In genomic region chr12:30425445-30425844, GRCh38 we compare ENCODE assay signal across 34 cellular contexts.
"Had no signal": no experiment of that assay in that cellular context is flagged by ENCODE, and none has a peak within 500 bp of the region (broad histone marks: within the 10 kb centered on the region; RNA-seq: fewer than 3 reads in every experiment).

No MANE protein-coding gene starts in this region.

- DNase-seq: activated CD4-positive, alpha-beta memory T cell treated with anti-CD3 and anti-CD28 coated beads for 36 hours; activated CD4-positive, alpha-beta T cell treated with anti-CD3 and anti-CD28 coated beads for 36 hours; activated CD4-positive, alpha-beta T cell treated with anti-CD3 and anti-CD28 coated beads, Interleukin-2, amount 10 ng/mL, durations not matched to agents 24 days and 14 days; activated CD4-positive, CD25-positive, alpha-beta regulatory T cell; activated CD4-positive, CD25-positive, alpha-beta regulatory T cell treated with anti-CD3 and anti-CD28 coated beads, Interleukin-2, amount 50 U/mL, for 72 hours; activated CD8-positive, alpha-beta memory T cell treated with anti-CD3 and anti-CD28 coated beads, Interleukin-2, amount 10 ng/mL, durations not matched to agents 7 days and 5 days; activated CD8-positive, alpha-beta memory T cell treated with anti-CD3 and anti-CD28 coated beads, Interleukin-2, amount 50 U/mL, for 4 hours; activated CD8-positive, alpha-beta T cell treated with anti-CD3 and anti-CD28 coated beads, Interleukin-2, amount 10 ng/mL, durations not matched to agents 7 days and 5 days; activated effector memory CD4-positive, alpha-beta T cell treated with anti-CD3 and anti-CD28 coated beads, Interleukin-2, amount 50 U/mL, for 16 hours; activated naive CD4-positive, alpha-beta T cell treated with anti-CD3 and anti-CD28 coated beads, Interleukin-2, amount 10 ng/mL, durations not matched to agents 7 days and 5 days; activated naive CD8-positive, alpha-beta T cell treated with anti-CD3 and anti-CD28 coated beads, Interleukin-2, amount 10 ng/mL, durations not matched to agents 7 days and 5 days; activated T-cell treated with anti-CD3 and anti-CD28 coated beads, Interleukin-2, amount 50 U/mL, for 1 hour; activated T-cell treated with anti-CD3 and anti-CD28 coated beads, Interleukin-2, amount 50 U/mL, for 48 hours; central memory CD4-positive, alpha-beta T cell; cerebellar nuclear complex; colonic mucosa; dorsolateral prefrontal cortex; effector CD4-positive, alpha-beta T cell; effector memory CD8-positive, alpha-beta T cell; erythroblast; foreskin keratinocyte; gastrocnemius medialis; glutamatergic neuron; heart left ventricle; T-helper 2 cell had no signal

- H3K27me3 ChIP-seq: ascending aorta, breast epithelium, cardiac muscle cell, colonic mucosa, dorsolateral prefrontal cortex, esophagus muscularis mucosa, foreskin keratinocyte, gastrocnemius medialis, heart left ventricle had no signal

- H3K27ac Mint-ChIP-seq: activated CD4-positive, alpha-beta memory T cell treated with anti-CD3 and anti-CD28 coated beads for 36 hours; activated CD4-positive, alpha-beta T cell treated with anti-CD3 and anti-CD28 coated beads for 36 hours; activated CD4-positive, alpha-beta T cell treated with anti-CD3 and anti-CD28 coated beads, Interleukin-2, amount 10 ng/mL, durations not matched to agents 24 days and 14 days; activated CD8-positive, alpha-beta memory T cell treated with anti-CD3 and anti-CD28 coated beads, Interleukin-2, amount 10 ng/mL, durations not matched to agents 7 days and 5 days; activated CD8-positive, alpha-beta T cell treated with anti-CD3 and anti-CD28 coated beads, Interleukin-2, amount 10 ng/mL, durations not matched to agents 7 days and 5 days; activated naive CD4-positive, alpha-beta T cell treated with anti-CD3 and anti-CD28 coated beads, Interleukin-2, amount 10 ng/mL, durations not matched to agents 7 days and 5 days; activated naive CD4-positive, alpha-beta T cell treated with anti-CD3 and anti-CD28 coated beads, Interleukin-2, amount 50 U/mL, for 72 hours; activated naive CD8-positive, alpha-beta T cell treated with anti-CD3 and anti-CD28 coated beads, Interleukin-2, amount 10 ng/mL, durations not matched to agents 7 days and 5 days; activated T-helper 1 cell treated with anti-CD3 and anti-CD28 coated beads, Interleukin-12 subunit alpha, Interleukin-12 subunit beta, Interleukin-2, Interleukin-4 antibody, amounts not matched to agents 30 ng/mL and 10 ng/mL and 1 ng/mL, durations not matched to agents 14 hours and 24 hours and 36 hours; activated T-helper 2 cell treated with anti-CD3 and anti-CD28 coated beads, Interferon-gamma antibody, Interleukin-2, Interleukin-4, amounts not matched to agents 10 μg/mL and 5 μg/mL and 100 μg/mL, durations not matched to agents 14 hours and 24 hours and 36 hours; brain; dendritic cell treated with granulocyte-macrophage colony-stimulating factor and Interleukin-4, amounts not matched to agents 40 ng/mL and 50 ng/mL, for 4 days; effector memory CD8-positive, alpha-beta T cell had no signal

- H3K27me3 Mint-ChIP-seq: activated CD4-positive, alpha-beta memory T cell treated with anti-CD3 and anti-CD28 coated beads for 36 hours; activated CD4-positive, alpha-beta T cell treated with anti-CD3 and anti-CD28 coated beads for 36 hours; activated CD4-positive, alpha-beta T cell treated with anti-CD3 and anti-CD28 coated beads, Interleukin-2, amount 10 ng/mL, durations not matched to agents 24 days and 14 days; activated CD8-positive, alpha-beta memory T cell treated with anti-CD3 and anti-CD28 coated beads, Interleukin-2, amount 10 ng/mL, durations not matched to agents 7 days and 5 days; activated naive CD4-positive, alpha-beta T cell treated with anti-CD3 and anti-CD28 coated beads, Interleukin-2, amount 10 ng/mL, durations not matched to agents 7 days and 5 days; activated naive CD8-positive, alpha-beta T cell treated with anti-CD3 and anti-CD28 coated beads, Interleukin-2, amount 10 ng/mL, durations not matched to agents 7 days and 5 days; brain; dendritic cell treated with granulocyte-macrophage colony-stimulating factor and Interleukin-4, amounts not matched to agents 40 ng/mL and 50 ng/mL, for 4 days had no signal

- H3K9me3 Mint-ChIP-seq: activated CD4-positive, alpha-beta memory T cell treated with anti-CD3 and anti-CD28 coated beads for 36 hours; activated CD4-positive, alpha-beta T cell treated with anti-CD3 and anti-CD28 coated beads, Interleukin-2, amount 10 ng/mL, durations not matched to agents 24 days and 14 days; activated naive CD8-positive, alpha-beta T cell treated with anti-CD3 and anti-CD28 coated beads, Interleukin-2, amount 10 ng/mL, durations not matched to agents 7 days and 5 days; activated T-helper 1 cell treated with anti-CD3 and anti-CD28 coated beads, Interleukin-12 subunit alpha, Interleukin-12 subunit beta, Interleukin-2, Interleukin-4 antibody, amounts not matched to agents 30 ng/mL and 10 ng/mL and 1 ng/mL, durations not matched to agents 14 hours and 24 hours and 36 hours; activated T-helper 2 cell treated with anti-CD3 and anti-CD28 coated beads, Interferon-gamma antibody, Interleukin-2, Interleukin-4, amounts not matched to agents 10 μg/mL and 5 μg/mL and 100 μg/mL, durations not matched to agents 14 hours and 24 hours and 36 hours had no signal

- H3K36me3 ChIP-seq: ascending aorta, breast epithelium, cardiac muscle cell, colonic mucosa, esophagus muscularis mucosa, gastrocnemius medialis, heart left ventricle had no signal

- H3K4me3 Mint-ChIP-seq: activated CD4-positive, alpha-beta memory T cell treated with anti-CD3 and anti-CD28 coated beads for 36 hours; activated CD4-positive, alpha-beta T cell treated with anti-CD3 and anti-CD28 coated beads for 36 hours; activated CD4-positive, alpha-beta T cell treated with anti-CD3 and anti-CD28 coated beads, Interleukin-2, amount 10 ng/mL, durations not matched to agents 24 days and 14 days; activated CD8-positive, alpha-beta memory T cell treated with anti-CD3 and anti-CD28 coated beads, Interleukin-2, amount 10 ng/mL, durations not matched to agents 7 days and 5 days; activated CD8-positive, alpha-beta T cell treated with anti-CD3 and anti-CD28 coated beads, Interleukin-2, amount 10 ng/mL, durations not matched to agents 7 days and 5 days; activated naive CD4-positive, alpha-beta T cell treated with anti-CD3 and anti-CD28 coated beads, Interleukin-2, amount 10 ng/mL, durations not matched to agents 7 days and 5 days; activated naive CD8-positive, alpha-beta T cell treated with anti-CD3 and anti-CD28 coated beads, Interleukin-2, amount 10 ng/mL, durations not matched to agents 7 days and 5 days; activated T-helper 1 cell treated with anti-CD3 and anti-CD28 coated beads, Interleukin-12 subunit alpha, Interleukin-12 subunit beta, Interleukin-2, Interleukin-4 antibody, amounts not matched to agents 30 ng/mL and 10 ng/mL and 1 ng/mL, durations not matched to agents 14 hours and 24 hours and 36 hours; brain; dendritic cell treated with granulocyte-macrophage colony-stimulating factor and Interleukin-4, amounts not matched to agents 40 ng/mL and 50 ng/mL, for 4 days; effector memory CD8-positive, alpha-beta T cell had no signal

- H3K4me3 ChIP-seq: ascending aorta, breast epithelium, cardiac muscle cell, colonic mucosa, dorsolateral prefrontal cortex, esophagus muscularis mucosa, gastrocnemius medialis, heart left ventricle had no signal

- H3K27ac ChIP-seq: ascending aorta, breast epithelium, cardiac muscle cell, colonic mucosa, dorsolateral prefrontal cortex, esophagus muscularis mucosa, foreskin keratinocyte, gastrocnemius medialis, heart left ventricle had no signal

- ATAC-seq: activated CD4-positive, alpha-beta T cell treated with anti-CD3 and anti-CD28 coated beads for 36 hours; activated CD8-positive, alpha-beta memory T cell treated with anti-CD3 and anti-CD28 coated beads, Interleukin-2, amount 10 ng/mL, durations not matched to agents 7 days and 5 days; activated CD8-positive, alpha-beta T cell treated with anti-CD3 and anti-CD28 coated beads, Interleukin-2, amount 10 ng/mL, durations not matched to agents 7 days and 5 days; activated naive CD4-positive, alpha-beta T cell treated with anti-CD3 and anti-CD28 coated beads, Interleukin-2, amount 50 U/mL, for 72 hours; effector memory CD8-positive, alpha-beta T cell; foreskin keratinocyte; gastrocnemius medialis; heart left ventricle had no signal

- H3K4me1 Mint-ChIP-seq: activated CD4-positive, alpha-beta T cell treated with anti-CD3 and anti-CD28 coated beads for 36 hours; activated CD4-positive, alpha-beta T cell treated with anti-CD3 and anti-CD28 coated beads, Interleukin-2, amount 10 ng/mL, durations not matched to agents 24 days and 14 days; activated CD8-positive, alpha-beta memory T cell treated with anti-CD3 and anti-CD28 coated beads, Interleukin-2, amount 10 ng/mL, durations not matched to agents 7 days and 5 days; activated naive CD4-positive, alpha-beta T cell treated with anti-CD3 and anti-CD28 coated beads, Interleukin-2, amount 10 ng/mL, durations not matched to agents 7 days and 5 days; activated naive CD8-positive, alpha-beta T cell treated with anti-CD3 and anti-CD28 coated beads, Interleukin-2, amount 10 ng/mL, durations not matched to agents 7 days and 5 days; brain had no signal

- H3K9me3 ChIP-seq: ascending aorta, breast epithelium, colonic mucosa, esophagus muscularis mucosa, gastrocnemius medialis, heart left ventricle had no signal

- H3K4me1 ChIP-seq: ascending aorta, breast epithelium, colonic mucosa, esophagus muscularis mucosa, gastrocnemius medialis had no signal

- H3K36me3 Mint-ChIP-seq: activated CD4-positive, alpha-beta memory T cell treated with anti-CD3 and anti-CD28 coated beads for 36 hours; activated CD8-positive, alpha-beta memory T cell treated with anti-CD3 and anti-CD28 coated beads, Interleukin-2, amount 10 ng/mL, durations not matched to agents 7 days and 5 days; activated naive CD4-positive, alpha-beta T cell treated with anti-CD3 and anti-CD28 coated beads, Interleukin-2, amount 10 ng/mL, durations not matched to agents 7 days and 5 days; activated naive CD4-positive, alpha-beta T cell treated with anti-CD3 and anti-CD28 coated beads, Interleukin-2, amount 50 U/mL, for 72 hours; activated naive CD8-positive, alpha-beta T cell treated with anti-CD3 and anti-CD28 coated beads, Interleukin-2, amount 10 ng/mL, durations not matched to agents 7 days and 5 days; brain had no signal
